ENCODE assay signal across 8 cellular contexts in genomic region chr19:35717665-35718344, GRCh38. TPM values are rescaled to one million over a fixed set of nuclear protein-coding genes. Genes with fewer than 3 reads are reported as not detected.
DNase-seq lines count a peak whose midpoint lies in the region; ATAC-seq and TF ChIP-seq lines count a peak whose summit lies in the region.

A gene with protein sequence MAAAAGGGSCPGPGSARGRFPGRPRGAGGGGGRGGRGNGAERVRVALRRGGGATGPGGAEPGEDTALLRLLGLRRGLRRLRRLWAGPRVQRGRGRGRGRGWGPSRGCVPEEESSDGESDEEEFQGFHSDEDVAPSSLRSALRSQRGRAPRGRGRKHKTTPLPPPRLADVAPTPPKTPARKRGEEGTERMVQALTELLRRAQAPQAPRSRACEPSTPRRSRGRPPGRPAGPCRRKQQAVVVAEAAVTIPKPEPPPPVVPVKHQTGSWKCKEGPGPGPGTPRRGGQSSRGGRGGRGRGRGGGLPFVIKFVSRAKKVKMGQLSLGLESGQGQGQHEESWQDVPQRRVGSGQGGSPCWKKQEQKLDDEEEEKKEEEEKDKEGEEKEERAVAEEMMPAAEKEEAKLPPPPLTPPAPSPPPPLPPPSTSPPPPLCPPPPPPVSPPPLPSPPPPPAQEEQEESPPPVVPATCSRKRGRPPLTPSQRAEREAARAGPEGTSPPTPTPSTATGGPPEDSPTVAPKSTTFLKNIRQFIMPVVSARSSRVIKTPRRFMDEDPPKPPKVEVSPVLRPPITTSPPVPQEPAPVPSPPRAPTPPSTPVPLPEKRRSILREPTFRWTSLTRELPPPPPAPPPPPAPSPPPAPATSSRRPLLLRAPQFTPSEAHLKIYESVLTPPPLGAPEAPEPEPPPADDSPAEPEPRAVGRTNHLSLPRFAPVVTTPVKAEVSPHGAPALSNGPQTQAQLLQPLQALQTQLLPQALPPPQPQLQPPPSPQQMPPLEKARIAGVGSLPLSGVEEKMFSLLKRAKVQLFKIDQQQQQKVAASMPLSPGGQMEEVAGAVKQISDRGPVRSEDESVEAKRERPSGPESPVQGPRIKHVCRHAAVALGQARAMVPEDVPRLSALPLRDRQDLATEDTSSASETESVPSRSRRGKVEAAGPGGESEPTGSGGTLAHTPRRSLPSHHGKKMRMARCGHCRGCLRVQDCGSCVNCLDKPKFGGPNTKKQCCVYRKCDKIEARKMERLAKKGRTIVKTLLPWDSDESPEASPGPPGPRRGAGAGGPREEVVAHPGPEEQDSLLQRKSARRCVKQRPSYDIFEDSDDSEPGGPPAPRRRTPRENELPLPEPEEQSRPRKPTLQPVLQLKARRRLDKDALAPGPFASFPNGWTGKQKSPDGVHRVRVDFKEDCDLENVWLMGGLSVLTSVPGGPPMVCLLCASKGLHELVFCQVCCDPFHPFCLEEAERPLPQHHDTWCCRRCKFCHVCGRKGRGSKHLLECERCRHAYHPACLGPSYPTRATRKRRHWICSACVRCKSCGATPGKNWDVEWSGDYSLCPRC (N-terminal part only) (plus strand): TSS chr19:35718003. CDS start chr19:35718019, 16 bp downstream.

- H3K36me3 Mint-ChIP-seq in activated CD8-positive, alpha-beta T cell treated with anti-CD3 and anti-CD28 coated beads for 36 hours (ENCODE audit: low read depth), result peaks cover 82% of the 10 kb centered on the region
- H3K36me3 Mint-ChIP-seq in neural crest cell (ENCODE audit: low read depth), result peaks cover 2% of the 10 kb centered on the region

- TF ChIP-seq CTCF in AG04450 (IDR thresholded peaks at IDR 0.05; ENCODE audit: low read depth, low read length) (no peak), fibroblast of the aortic adventitia (IDR thresholded peaks at IDR 0.05; ENCODE audit: insufficient read depth, low read length) (no peak), neural crest cell (conservative IDR thresholded peaks at IDR 0.05) (no peak)
- TF ChIP-seq CTCF in activated CD8-positive, alpha-beta T cell treated with anti-CD3 and anti-CD28 coated beads for 36 hours (IDR thresholded peaks at IDR 0.05), result no peak

- TF ChIP-seq POLR2A in GM18951 (IDR thresholded peaks at IDR 0.05; ENCODE audit: extremely low read depth, insufficient read depth, insufficient read length), result peak; percentile 69

- peaks cover 29% of the 10 kb centered on the region for H3K4me1 Mint-ChIP-seq in activated CD8-positive, alpha-beta T cell treated with anti-CD3 and anti-CD28 coated beads for 36 hours (ENCODE audit: low read depth)
- H3K4me1 Mint-ChIP-seq in neural crest cell, result peaks cover 34% of the 10 kb centered on the region

- no peak for DNase-seq in AG04450 (ENCODE audit: low read depth, low spot score)
- no peak for DNase-seq in activated CD8-positive, alpha-beta T cell treated with anti-CD3 and anti-CD28 coated beads for 36 hours
- DNase-seq in fibroblast of the aortic adventitia (ENCODE audit: low read depth), result no peak
- DNase-seq in neural crest cell (ENCODE audit: low read depth, low spot score), result peak; percentile 87
- DNase-seq in OCI-M1 (lab: John Stamatoyannopoulos, UW), result no peak

- no peak for TF ChIP-seq RAD21 in Ishikawa (IDR thresholded peaks at IDR 0.05; ENCODE audit: low read depth)

- POLR2A ChIA-PET in AG04450 (lab: Yijun Ruan, JAX), result no interaction called here
- POLR2A ChIA-PET in activated CD8-positive, alpha-beta T cell treated with anti-CD3 and anti-CD28 coated beads for 36 hours (lab: Charles Lee), result interaction anchor here (0.6 to 9.5 kb wide), 14 partner anchors 10 to 165 kb away, joined by 3 to 105 read pairs (median 6); partner anchors contain the start of genes COX6B1, IGFLR1, LIN37 and PSENEN

- H3K9me3 ChIP-seq in AG04450 (ENCODE audit: control insufficient read depth, insufficient read depth, low read length), result no peaks in the 10 kb centered on the region; the same call in 1 of the 2 replicates

- H3K4me3 ChIP-seq in AG04450 (ENCODE audit: low read depth, low read length), result peak within 1 kb of the TSS; percentile 90
- peak within 1 kb of the TSS; percentile 87 for H3K4me3 ChIP-seq in fibroblast of the aortic adventitia (ENCODE audit: low read depth, low read length)

- intact Hi-C loops in activated CD8-positive, alpha-beta T cell treated with anti-CD3 and anti-CD28 coated beads for 36 hours (cut with micrococcal nuclease), result loop anchor here (2.0 to 10.0 kb wide), 2 partner anchors 15 to 217 kb away; partner anchors contain the start of gene LRFN3

- no peaks in the 10 kb centered on the region for H3K9me3 Mint-ChIP-seq in activated CD8-positive, alpha-beta T cell treated with anti-CD3 and anti-CD28 coated beads for 36 hours
- H3K9me3 Mint-ChIP-seq in neural crest cell, result no peaks in the 10 kb centered on the region

- TF ChIP-seq EP300 in Ishikawa (IDR thresholded peaks at IDR 0.05; ENCODE audit: borderline replicate concordance), result no peak

- peak within 1 kb of the TSS; percentile 100 for H3K27ac Mint-ChIP-seq in activated CD8-positive, alpha-beta T cell treated with anti-CD3 and anti-CD28 coated beads for 36 hours
- peak within 1 kb of the TSS; percentile 97 for H3K27ac Mint-ChIP-seq in neural crest cell (ENCODE audit: unreplicated experiment)

- CTCF ChIA-PET in AG04450 (lab: Charles Lee), result no interaction called here
- CTCF ChIA-PET in activated CD8-positive, alpha-beta T cell treated with anti-CD3 and anti-CD28 coated beads for 36 hours (lab: Charles Lee), result interaction anchor here (1.2 to 1.8 kb wide), 3 partner anchors 21 to 25 kb away, joined by 5 to 10 read pairs (median 6); no protein-coding TSS in a partner anchor

- H3K4me3 Mint-ChIP-seq in activated CD8-positive, alpha-beta T cell treated with anti-CD3 and anti-CD28 coated beads for 36 hours, result peak within 1 kb of the TSS; percentile 94
- H3K4me3 Mint-ChIP-seq in neural crest cell, result peak within 1 kb of the TSS; percentile 95

- H3K27me3 Mint-ChIP-seq in activated CD8-positive, alpha-beta T cell treated with anti-CD3 and anti-CD28 coated beads for 36 hours, result no peaks in the 10 kb centered on the region
- no peaks in the 10 kb centered on the region for H3K27me3 Mint-ChIP-seq in neural crest cell (ENCODE audit: low read depth)

- in situ Hi-C loops in GM18951 (cut with MboI; ENCODE audit: low sequenced_read_pairs, unreplicated experiment), result no loop called here

- no peaks in the 10 kb centered on the region for H3K27me3 ChIP-seq in AG04450 (ENCODE audit: control insufficient read depth, insufficient read depth, low read length)

- H3K27ac ChIP-seq in AG04450 (ENCODE audit: low read depth, low read length), result peak within 1 kb of the TSS; percentile 57

- ATAC-seq in activated CD8-positive, alpha-beta T cell treated with anti-CD3 and anti-CD28 coated beads for 36 hours, result peak; percentile 0
- no peak for ATAC-seq in GM19324 (IDR thresholded peaks at IDR 0.05; ENCODE audit: low FRiP score, unreplicated experiment)

TF ChIP-seq in Ishikawa, 13 proteins besides CTCF, POLR2A, EP300 and RAD21:
- TF ChIP-seq CREB1 (IDR thresholded peaks at IDR 0.05; ENCODE audit: low read depth) (peak; percentile 25; the same call in 1 of the 2 replicates), NFIC (IDR thresholded peaks at IDR 0.05) (no peak), MAX (IDR thresholded peaks at IDR 0.05) (no peak), FOXM1 (IDR thresholded peaks at IDR 0.05; ENCODE audit: borderline replicate concordance, low read depth) (no peak), ZBTB7A (IDR thresholded peaks at IDR 0.05; ENCODE audit: low read depth) (no peak; the same call in 1 of the 2 replicates), TCF12 (IDR thresholded peaks at IDR 0.05; ENCODE audit: low read depth) (peak; percentile 69; the same call in 1 of the 2 replicates), YY1 (IDR thresholded peaks at IDR 0.05; ENCODE audit: low read depth) (peak; percentile 83), TAF1 (IDR thresholded peaks at IDR 0.05; ENCODE audit: low read depth) (peak; percentile 3; the same call in 1 of the 2 replicates), TEAD4 (IDR thresholded peaks at IDR 0.05) (no peak)
- TF ChIP-seq, protein P1, sequence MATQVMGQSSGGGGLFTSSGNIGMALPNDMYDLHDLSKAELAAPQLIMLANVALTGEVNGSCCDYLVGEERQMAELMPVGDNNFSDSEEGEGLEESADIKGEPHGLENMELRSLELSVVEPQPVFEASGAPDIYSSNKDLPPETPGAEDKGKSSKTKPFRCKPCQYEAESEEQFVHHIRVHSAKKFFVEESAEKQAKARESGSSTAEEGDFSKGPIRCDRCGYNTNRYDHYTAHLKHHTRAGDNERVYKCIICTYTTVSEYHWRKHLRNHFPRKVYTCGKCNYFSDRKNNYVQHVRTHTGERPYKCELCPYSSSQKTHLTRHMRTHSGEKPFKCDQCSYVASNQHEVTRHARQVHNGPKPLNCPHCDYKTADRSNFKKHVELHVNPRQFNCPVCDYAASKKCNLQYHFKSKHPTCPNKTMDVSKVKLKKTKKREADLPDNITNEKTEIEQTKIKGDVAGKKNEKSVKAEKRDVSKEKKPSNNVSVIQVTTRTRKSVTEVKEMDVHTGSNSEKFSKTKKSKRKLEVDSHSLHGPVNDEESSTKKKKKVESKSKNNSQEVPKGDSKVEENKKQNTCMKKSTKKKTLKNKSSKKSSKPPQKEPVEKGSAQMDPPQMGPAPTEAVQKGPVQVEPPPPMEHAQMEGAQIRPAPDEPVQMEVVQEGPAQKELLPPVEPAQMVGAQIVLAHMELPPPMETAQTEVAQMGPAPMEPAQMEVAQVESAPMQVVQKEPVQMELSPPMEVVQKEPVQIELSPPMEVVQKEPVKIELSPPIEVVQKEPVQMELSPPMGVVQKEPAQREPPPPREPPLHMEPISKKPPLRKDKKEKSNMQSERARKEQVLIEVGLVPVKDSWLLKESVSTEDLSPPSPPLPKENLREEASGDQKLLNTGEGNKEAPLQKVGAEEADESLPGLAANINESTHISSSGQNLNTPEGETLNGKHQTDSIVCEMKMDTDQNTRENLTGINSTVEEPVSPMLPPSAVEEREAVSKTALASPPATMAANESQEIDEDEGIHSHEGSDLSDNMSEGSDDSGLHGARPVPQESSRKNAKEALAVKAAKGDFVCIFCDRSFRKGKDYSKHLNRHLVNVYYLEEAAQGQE (IDR thresholded peaks at IDR 0.05; ENCODE audit: low read depth), result no peak

RNA-seq across cellular contexts. Expression of the gene that starts here (rescaled TPM):
- 6.1 and 8.7 TPM in 2 replicates for polyA plus RNA-seq in AG04450 (2011; rRNA removed)
- polyA minus RNA-seq in AG04450 (2011; rRNA and poly(A)+ RNA removed), result 13.9 and 18.6 TPM in 2 replicates
- total RNA-seq in activated CD8-positive, alpha-beta T cell treated with anti-CD3 and anti-CD28 coated beads for 36 hours, result 10 to 100 TPM; 62.9 to 63.6 TPM
- total RNA-seq in fibroblast of the aortic adventitia (ENCODE audit: low replicate concordance) (6.8 and 14.9 TPM in 2 replicates), neural crest cell (60.1 and 64.2 TPM in 2 replicates)
